In genomic region chr1:31723828-31724359, GRCh38 we compare ENCODE assay signal across 8 cellular contexts. TPM values are rescaled to one million over a fixed set of nuclear protein-coding genes. Genes with fewer than 3 reads are reported as not detected.
DNase-seq lines count a peak whose midpoint lies in the region; ATAC-seq, FAIRE-seq and TF ChIP-seq lines count a peak whose summit lies in the region.

No MANE protein-coding gene starts in this region.

- CTCF ChIA-PET in OCI-LY7 (lab: Charles Lee; ENCODE audit: unreplicated experiment) = no interaction called here

- H3K4me2 ChIP-seq in OCI-LY7 (ENCODE audit: low read length) = no peak overlapping the region

- no peak overlapping the region for H3K4me3 ChIP-seq in OCI-LY7 (ENCODE audit: low read depth, low read length, poor library complexity, severe bottlenecking)
- no peak overlapping the region for H3K4me3 ChIP-seq in astrocyte of the cerebellum (ENCODE audit: low read depth, low read length)

- H3K36me3 ChIP-seq in OCI-LY7 (ENCODE audit: insufficient read depth, low read length) = no peaks in the 10 kb centered on the region

- H3K9me2 ChIP-seq in OCI-LY7 (ENCODE audit: insufficient read depth, low read length) = no peaks in the 10 kb centered on the region

- H4K20me1 ChIP-seq in OCI-LY7 (ENCODE audit: insufficient read depth, low read length) = no peaks in the 10 kb centered on the region

- POLR2A ChIA-PET in OCI-LY7 (lab: Charles Lee) = no interaction called here

- H3K27ac ChIP-seq in OCI-LY7 (ENCODE audit: low read depth, low read length, poor library complexity, severe bottlenecking) = no peak overlapping the region

- no peak for TF ChIP-seq POLR2A in GM12892 (IDR thresholded peaks at IDR 0.05; ENCODE audit: low read depth, low read length)

- no peaks in the 10 kb centered on the region for H3K9me3 ChIP-seq in OCI-LY7 (ENCODE audit: low read length)

- no TSS peak for BruUV-seq in OCI-LY7 (replicated peaks; lab: Mats Ljungman, UMichigan)

- H2AFZ ChIP-seq in OCI-LY7 (ENCODE audit: low read length) = no peak overlapping the region

- in situ Hi-C loops in astrocyte of the cerebellum (cut with HindIII; ENCODE audit: low sequenced_read_pairs) = no loop called here

- DNase-seq in GM18507 (ENCODE audit: extremely low spot score, insufficient read length, low read depth) = peak; percentile 42
- DNase-seq in OCI-LY7 (ENCODE audit: low spot score) = peak; percentile 69
- peak; percentile 57 for DNase-seq in astrocyte of the cerebellum (ENCODE audit: low read depth)
- DNase-seq in inferior parietal cortex (ENCODE audit: extremely low spot score) = peak; percentile 73
- peak; percentile 72 for DNase-seq in superior temporal gyrus (ENCODE audit: extremely low spot score)
- no peak for DNase-seq in GM12892 (ENCODE audit: insufficient read length)
- DNase-seq in NCI-H2171 (lab: John Stamatoyannopoulos, UW) = no peak

- H3K4me1 ChIP-seq in OCI-LY7 (ENCODE audit: insufficient read depth, low read length, poor library complexity, severe bottlenecking) = peaks cover 13% of the 10 kb centered on the region

- intact Hi-C loops in OCI-LY7 (cut with micrococcal nuclease; ENCODE audit: unreplicated experiment) = no loop called here

- no peak for FAIRE-seq in GM18507 (lab: Jason Lieb, UNC)
- no peak for FAIRE-seq in GM12892 (lab: Jason Lieb, UNC)

- TF ChIP-seq CTCF in OCI-LY7 (conservative IDR thresholded peaks at IDR 0.05; ENCODE audit: low read length) (no peak), astrocyte of the cerebellum (IDR thresholded peaks at IDR 0.05; ENCODE audit: low read depth, low read length, missing control alignments) (no peak)

- ATAC-seq in HG03045 (IDR thresholded peaks at IDR 0.05; ENCODE audit: unreplicated experiment) = no peak

- H3K79me2 ChIP-seq in OCI-LY7 (ENCODE audit: insufficient read depth, low read depth, low read length) = no peaks in the 10 kb centered on the region

RNA-seq across cellular contexts. Expression of gene COL16A1, which starts 20.1 kb away (rescaled TPM):
- total RNA-seq in OCI-LY7 (2014; rRNA removed; shearing (Covaris generic)) = not detected in 2 replicates
- not detected in 2 replicates for total RNA-seq in OCI-LY7 (2022)
- polyA plus RNA-seq in GM12892 (2012; ENCODE audit: missing spikeins) = 0.36 TPM

RNA-seq across cellular contexts. Expression of gene ADGRB2, which starts 40.2 kb away (rescaled TPM):
- 4.0 and 4.1 TPM in 2 replicates for total RNA-seq in OCI-LY7 (2014; rRNA removed; shearing (Covaris generic))
- total RNA-seq in OCI-LY7 (2022) = 11.4 and 11.5 TPM in 2 replicates
- 0.08 TPM for polyA plus RNA-seq in GM12892 (2012; ENCODE audit: missing spikeins)

Comparison
In these comparisons a context has a peak if more than half of its experiments do, and no peak if none do; other contexts are left out.
1. DNase-seq: peak in GM18507 (single experiment), OCI-LY7 (single experiment), astrocyte of the cerebellum (single experiment), inferior parietal cortex (single experiment) and superior temporal gyrus (single experiment); none in GM12892 (single experiment) and NCI-H2171 (single experiment).